In genomic region chr9:85804993-85805788, GRCh38 we compare ENCODE assay signal across 8 cellular contexts.
DNase-seq lines count a peak whose midpoint lies in the region; ATAC-seq and TF ChIP-seq lines count a peak whose summit lies in the region.
"Not testable (repeated sequence)": the region's sequence is repeated elsewhere in the genome, so short reads cannot be mapped to it uniquely, and the experiment has no call there.

No MANE protein-coding gene starts in this region.

- DNase-seq in NCI-H1048 (lab: John Stamatoyannopoulos, UW) (peak; percentile 5), T-helper 1 cell (peak; percentile 62 to 80 (median 75)), amniotic epithelial cell (ENCODE audit: low read depth) (peak; percentile 68), left ventricle myocardium superior (peak; percentile 90), progenitor cell of endocrine pancreas (ENCODE audit: low spot score, unreplicated experiment) (peak; percentile 58), type B pancreatic cell (ENCODE audit: extremely low spot score, unreplicated experiment) (peak; percentile 80)

- peak overlapping the region; percentile 91 for H3K27ac Mint-ChIP-seq in progenitor cell of endocrine pancreas
- H3K27ac Mint-ChIP-seq in type B pancreatic cell, result not testable (repeated sequence)

- ATAC-seq in HG02623 (IDR thresholded peaks at IDR 0.05; ENCODE audit: unreplicated experiment), result peak; percentile 68
- peak; percentile 97 for ATAC-seq in left ventricle myocardium superior

- H3K4me3 Mint-ChIP-seq in progenitor cell of endocrine pancreas (ENCODE audit: low read depth); type B pancreatic cell: not testable (repeated sequence)

- intact Hi-C loops in left ventricle myocardium superior (cut with micrococcal nuclease), result not testable (repeated sequence)

- H3K9me3 Mint-ChIP-seq in progenitor cell of endocrine pancreas (ENCODE audit: low read depth); type B pancreatic cell: not testable (repeated sequence)

- H3K27me3 Mint-ChIP-seq in progenitor cell of endocrine pancreas, type B pancreatic cell: not testable (repeated sequence)

- TF ChIP-seq CTCF in GM12874 (IDR thresholded peaks at IDR 0.05; ENCODE audit: insufficient read depth, low read depth, low read length), result peak; percentile 37; the same call in 1 of the 2 replicates
- peak; percentile 35 for TF ChIP-seq CTCF in progenitor cell of endocrine pancreas (IDR thresholded peaks at IDR 0.05; ENCODE audit: unreplicated experiment)
- TF ChIP-seq CTCF in type B pancreatic cell (conservative IDR thresholded peaks at IDR 0.05), result peak; percentile 20

- H3K4me1 Mint-ChIP-seq in progenitor cell of endocrine pancreas (ENCODE audit: low read depth), result not testable (repeated sequence)
- H3K4me1 Mint-ChIP-seq in type B pancreatic cell (ENCODE audit: unreplicated experiment), result peaks cover 10% of the 10 kb centered on the region

- peaks cover 16% of the 10 kb centered on the region for H3K36me3 Mint-ChIP-seq in progenitor cell of endocrine pancreas (ENCODE audit: insufficient read depth)
- H3K36me3 Mint-ChIP-seq in type B pancreatic cell, result not testable (repeated sequence)

Comparison
In these comparisons a context has a peak if more than half of its experiments do, and no peak if none do; other contexts are left out.
1. Peak in every context shown above with its lines: DNase-seq and ATAC-seq.
2. DNase-seq: peak in every context shown above with its lines; median percentile 90 in left ventricle myocardium superior; 80 in type B pancreatic cell; 75 in T-helper 1 cell; 68 in amniotic epithelial cell; 58 in progenitor cell of endocrine pancreas; 5 in NCI-H1048.